In the genomic region with DNA sequence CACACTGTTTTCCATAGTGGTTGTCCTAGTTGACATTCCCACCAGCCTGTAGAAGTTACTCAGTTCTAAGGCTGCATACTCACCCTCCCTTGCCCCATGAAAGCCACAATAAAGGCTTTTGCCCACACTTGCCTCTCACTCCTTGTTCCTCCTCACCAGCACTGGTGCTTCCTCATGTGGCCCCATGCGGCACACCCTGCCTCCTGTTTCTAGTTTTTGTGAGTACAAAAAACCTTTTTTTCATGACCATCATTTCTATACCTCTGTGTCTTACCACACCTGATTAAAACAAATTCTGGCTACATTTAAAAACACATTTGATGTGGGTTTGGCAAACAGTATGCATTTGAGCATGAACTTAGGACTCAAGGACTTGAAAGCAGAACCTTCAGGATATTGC, we compare ENCODE assay signal across 1 cellular context.
TF ChIP-seq lines count a peak whose summit lies in the region.

No MANE protein-coding gene starts in this region.

TF ChIP-seq in H1, 55 proteins besides CTCF, POLR2A, EP300 and RAD21:
- no peak for TF ChIP-seq SIN3A (conservative IDR thresholded peaks at IDR 0.05 in 1 of 2, IDR thresholded peaks at IDR 0.05 in 1 of 2; ENCODE audit: low read depth in 1 of 2, low read length in 2 of 2)
- TF ChIP-seq CBX5 (IDR thresholded peaks at IDR 0.05; ENCODE audit: low read depth, low read length) = no peak
- no peak for TF ChIP-seq ASH2L (IDR thresholded peaks at IDR 0.05; ENCODE audit: low read length)
- no peak for TF ChIP-seq PHF8 (conservative IDR thresholded peaks at IDR 0.05; ENCODE audit: low read depth, low read length)
- no peak for TF ChIP-seq JUND (IDR thresholded peaks at IDR 0.05; ENCODE audit: low read length)
